ENCODE assay signal across 13 cellular contexts in genomic region chr10:80405636-80406035, GRCh38. TPM values are rescaled to one million over a fixed set of nuclear protein-coding genes. Genes with fewer than 3 reads are reported as not detected.
DNase-seq lines count a peak whose midpoint lies in the region; ATAC-seq and TF ChIP-seq lines count a peak whose summit lies in the region.
"Had no signal": no experiment of that assay in that cellular context is flagged by ENCODE, and none has a peak within 500 bp of the region (broad histone marks: within the 10 kb centered on the region; RNA-seq: fewer than 3 reads in every experiment).

No MANE protein-coding gene starts in this region.

- H3K36me3 Mint-ChIP-seq in chondrocyte (ENCODE audit: low read depth), result no peaks in the 10 kb centered on the region
- H3K36me3 Mint-ChIP-seq: type B pancreatic cell had no signal

- H3K36me3 ChIP-seq in neuronal stem cell (replicated peaks in 1 of 2; ENCODE audit: control insufficient read depth in 2 of 2, insufficient read depth in 2 of 2, low read length in 2 of 2), result peaks cover 0 to 6% of the 10 kb centered on the region in 2 donors
- H3K36me3 ChIP-seq in HAP-1 (replicated peaks), result no peaks in the 10 kb centered on the region
- H3K36me3 ChIP-seq: pancreas had no signal

- H3K27me3 Mint-ChIP-seq in chondrocyte (ENCODE audit: low read depth), result no peaks in the 10 kb centered on the region
- H3K27me3 Mint-ChIP-seq: type B pancreatic cell had no signal

- no peak overlapping the region for H3K14ac ChIP-seq in neuronal stem cell (ENCODE audit: low read length)

- no CpG with 5 or more reads among the region's 4 CpGs for WGBS in neuronal stem cell (ENCODE audit: extremely low coverage in 2 of 2, insufficient read length in 2 of 2, insufficient replicate concordance in 1 of 2), 2 donors

- no peak overlapping the region for H2BK120ac ChIP-seq in neuronal stem cell (ENCODE audit: low read depth, low read length)

- H2BK12ac ChIP-seq in neuronal stem cell (ENCODE audit: low read length), result no peak overlapping the region

- no peak overlapping the region for H2BK5ac ChIP-seq in neuronal stem cell (ENCODE audit: low read length)

- no peak overlapping the region for H3K4me3 Mint-ChIP-seq in chondrocyte (ENCODE audit: unreplicated experiment)
- H3K4me3 Mint-ChIP-seq: type B pancreatic cell had no signal

- H3K4ac ChIP-seq in neuronal stem cell (ENCODE audit: low read length), result no peak overlapping the region

- H3K4me1 ChIP-seq in neuronal stem cell (ENCODE audit: control insufficient read depth in 2 of 2, insufficient read depth in 1 of 2, low read depth in 1 of 2, low read length in 2 of 2), result peaks cover 9 to 18% of the 10 kb centered on the region in 2 donors
- H3K4me1 ChIP-seq in HAP-1, result no peaks in the 10 kb centered on the region; the same call in 1 of the 2 replicates
- H3K4me1 ChIP-seq: pancreas had no signal

- H4K8ac ChIP-seq in neuronal stem cell (ENCODE audit: low read depth, low read length), result no peak overlapping the region

- H3K9me3 ChIP-seq in neuronal stem cell (replicated peaks in 1 of 2; ENCODE audit: control insufficient read depth in 2 of 2, insufficient read depth in 1 of 2, low read depth in 1 of 2, low read length in 2 of 2) (no peaks in the 10 kb centered on the region), HAP-1 (no peaks in the 10 kb centered on the region)
- H3K9me3 ChIP-seq: pancreas had no signal

- H3K23ac ChIP-seq in neuronal stem cell (ENCODE audit: low read depth, low read length, poor library complexity), result no peak overlapping the region

- H3K4me1 Mint-ChIP-seq in chondrocyte (ENCODE audit: low read depth), result peaks cover 36% of the 10 kb centered on the region

- TF ChIP-seq CTCF in chondrocyte (IDR thresholded peaks at IDR 0.05), result no peak

- H2BK15ac ChIP-seq in neuronal stem cell (ENCODE audit: low read length), result no peak overlapping the region

- H2AK5ac ChIP-seq in neuronal stem cell (ENCODE audit: low read depth, low read length), result no peak overlapping the region

- peak overlapping the region; percentile 65 for H2AFZ ChIP-seq in neuronal stem cell (ENCODE audit: low read length)

- H3K27me3 ChIP-seq in neuronal stem cell (ENCODE audit: control insufficient read depth in 3 of 3, insufficient read depth in 3 of 3, low read depth in 1 of 3, low read length in 3 of 3) (no peaks in the 10 kb centered on the region), HAP-1 (ENCODE audit: low read depth) (no peaks in the 10 kb centered on the region)
- H3K27me3 ChIP-seq: pancreas had no signal

- H3K4me3 ChIP-seq in neuronal stem cell (ENCODE audit: low read length in 2 of 2) (no peak overlapping the region), HAP-1 (no peak overlapping the region)
- H3K4me3 ChIP-seq: pancreas had no signal

- in situ Hi-C loops in HAP-1 (cut with MboI; ENCODE audit: low sequenced_read_pairs), result no loop called here

- H3K9ac ChIP-seq in neuronal stem cell (ENCODE audit: low read depth, low read length, poor library complexity), result no peak overlapping the region

- H3K27ac Mint-ChIP-seq in chondrocyte (ENCODE audit: unreplicated experiment), result peak overlapping the region; percentile 81
- H3K27ac Mint-ChIP-seq: CD8-positive, alpha-beta memory T cell; type B pancreatic cell had no signal

- ATAC-seq in GM18520 (IDR thresholded peaks at IDR 0.05; ENCODE audit: unreplicated experiment), result no peak
- ATAC-seq: pancreas had no signal

- no peak overlapping the region for H3K18ac ChIP-seq in neuronal stem cell (ENCODE audit: low read length)

- H3K4me2 ChIP-seq in neuronal stem cell (ENCODE audit: insufficient read depth, low read length, poor library complexity, severe bottlenecking), result no peak overlapping the region

- H3K79me1 ChIP-seq in neuronal stem cell (ENCODE audit: low read depth, low read length), result peaks cover 5% of the 10 kb centered on the region

- H3K27ac ChIP-seq in neuronal stem cell (replicated peaks; ENCODE audit: low read length), result no peak overlapping the region
- H3K27ac ChIP-seq: pancreas had no signal

- H3K9me3 Mint-ChIP-seq in chondrocyte (ENCODE audit: low read depth), result no peaks in the 10 kb centered on the region
- H3K9me3 Mint-ChIP-seq: CD8-positive, alpha-beta memory T cell; type B pancreatic cell had no signal

- DNase-seq in NCI-H2107 treated with DMSO at 0.1 percent for 48 hours (lab: John Stamatoyannopoulos, UW; ENCODE audit: unreplicated experiment) (peak; percentile 41), chondrocyte (ENCODE audit: low spot score) (no peak), neuronal stem cell (ENCODE audit: low spot score) (no peak), HAP-1 (ENCODE audit: low spot score in 2 of 2) (no peak)
- DNase-seq in activated naive CD4-positive, alpha-beta T cell treated with anti-CD3 and anti-CD28 coated beads, Interleukin-2, amount 50 U/mL, for 16 hours, result no peak
- DNase-seq: CD8-positive, alpha-beta memory T cell; kidney glomerular epithelial cell; NCI-H1048; pancreas; T-helper 9 cell had no signal

- no peak overlapping the region for H4K91ac ChIP-seq in neuronal stem cell (ENCODE audit: low read depth, low read length, poor library complexity)

RNA-seq across cellular contexts. Expression of gene PRXL2A, which starts 2.7 kb away (rescaled TPM):
- 47.4 to 86.9 TPM (median 83.9 TPM) in 3 replicates for total RNA-seq in chondrocyte
- polyA plus RNA-seq in neuronal stem cell (2013, experiment 1 of 2), result 118 TPM
- polyA plus RNA-seq in neuronal stem cell (2013, experiment 2 of 2), result 122 TPM

RNA-seq across cellular contexts. Expression of gene TSPAN14, which starts 48.5 kb away (rescaled TPM):
- 23.0 to 57.4 TPM (median 53.8 TPM) in 3 replicates for total RNA-seq in chondrocyte
- polyA plus RNA-seq in neuronal stem cell (2013, experiment 1 of 2), result 80.2 TPM
- polyA plus RNA-seq in neuronal stem cell (2013, experiment 2 of 2), result 80.5 TPM

RNA-seq across cellular contexts. Expression of gene DYDC2, which starts 49.1 kb away (rescaled TPM):
- total RNA-seq in chondrocyte, result not detected in 3 replicates
- polyA plus RNA-seq in neuronal stem cell (2013, experiment 1 of 2), result 5.7 TPM
- polyA plus RNA-seq in neuronal stem cell (2013, experiment 2 of 2), result 6.9 TPM
- total RNA-seq: CD8-positive, alpha-beta memory T cell had no signal
- polyA plus RNA-seq: CD8-positive, alpha-beta memory T cell had no signal

RNA-seq across cellular contexts. Expression of gene DYDC1, which starts 49.1 kb away (rescaled TPM):
- total RNA-seq in chondrocyte, result not detected in 3 replicates
- 0.18 TPM for polyA plus RNA-seq in neuronal stem cell (2013, experiment 1 of 2)
- not detected for polyA plus RNA-seq in neuronal stem cell (2013, experiment 2 of 2)
- total RNA-seq: CD8-positive, alpha-beta memory T cell; pancreas had no signal
- polyA plus RNA-seq: CD8-positive, alpha-beta memory T cell; esophagus; pancreas had no signal
